19 cellular contexts compared by ENCODE assay signal in genomic region chr6:113944701-113945100, GRCh38.
"Had no signal": no experiment of that assay in that cellular context is flagged by ENCODE, and none has a peak within 500 bp of the region (broad histone marks: within the 10 kb centered on the region; RNA-seq: fewer than 3 reads in every experiment).

No MANE protein-coding gene starts in this region.

- H3K27me3 ChIP-seq: ascending aorta, left lung, spleen, vagina had no signal

- ATAC-seq: esophagus mucosa; left lung; naive thymus-derived CD4-positive, alpha-beta T cell had no signal

- H3K4me1 ChIP-seq: ascending aorta, left lung, spleen, vagina had no signal

- H3K27ac ChIP-seq: ascending aorta, left lung, spleen, thoracic aorta, vagina had no signal

- DNase-seq: activated B cell treated with CpG ODN at 0.5 μM for 24 hours; activated CD4-positive, alpha-beta memory T cell treated with anti-CD3 and anti-CD28 coated beads for 36 hours; activated CD4-positive, alpha-beta T cell treated with anti-CD3 and anti-CD28 coated beads for 4 hours; activated gamma-delta T cell treated with Interleukin-2 at 50 U/mL for 16 hours; caudate nucleus; effector memory CD4-positive, alpha-beta T cell; kidney glomerular epithelial cell; left lung; naive thymus-derived CD4-positive, alpha-beta T cell; spleen; stimulated activated CD4-positive, alpha-beta T cell treated with anti-CD3 and anti-CD28 coated beads, Interleukin-4, amount 100 ng/mL, for 24 hours; stimulated activated naive CD4-positive, alpha-beta T cell treated with Interleukin-2 at 50 U/mL for 16 hours; T-helper 9 cell had no signal

- FAIRE-seq: endothelial cell of umbilical vein had no signal

- H3K4me3 ChIP-seq: ascending aorta, left lung, lung, spleen, thoracic aorta, vagina had no signal

- H3K9me3 ChIP-seq: ascending aorta, left lung, spleen, thoracic aorta, vagina had no signal
